Comparison of ENCODE assay signal across 8 cellular contexts in genomic region chr10:133394064-133394663, GRCh38. TPM values are rescaled to one million over a fixed set of nuclear protein-coding genes. Genes with fewer than 3 reads are reported as not detected.
DNase-seq lines count a peak whose midpoint lies in the region; ATAC-seq and TF ChIP-seq lines count a peak whose summit lies in the region.

TSS of gene MTG1 (plus strand) at chr10:133394157. CDS start at chr10:133394221, 64 bp downstream.

- peaks cover 14% of the 10 kb centered on the region for H4K20me1 ChIP-seq in Loucy (ENCODE audit: insufficient read depth, low read length, poor library complexity, severe bottlenecking)

- peaks cover 10% of the 10 kb centered on the region; the same call in 1 of the 2 replicates for H3F3A ChIP-seq in Loucy (ENCODE audit: low read depth)

- peak; percentile 100 for DNase-seq in GM03348 (ENCODE audit: low spot score)
- DNase-seq in H7: peak; percentile 97
- peak; percentile 94 to 95 for DNase-seq in SJSA1 (ENCODE audit: low read depth in 1 of 2, low spot score in 2 of 2)
- DNase-seq in globus pallidus (ENCODE audit: low spot score): peak; percentile 94
- peak; percentile 91 for DNase-seq in occipital lobe (lab: John Stamatoyannopoulos, UW)
- peak; percentile 62 for DNase-seq in thoracic aorta (ENCODE audit: low spot score)

- no peaks in the 10 kb centered on the region for H3K27me3 ChIP-seq in H7 (ENCODE audit: control insufficient read depth, insufficient read depth, low read length)
- no peaks in the 10 kb centered on the region for H3K27me3 ChIP-seq in Loucy (ENCODE audit: insufficient read depth, low read length, poor library complexity, severe bottlenecking)
- H3K27me3 ChIP-seq in SJSA1 (replicated peaks): no peaks in the 10 kb centered on the region
- no peaks in the 10 kb centered on the region for H3K27me3 ChIP-seq in thoracic aorta (replicated peaks; ENCODE audit: insufficient read depth)

- H2AFZ ChIP-seq in Loucy (ENCODE audit: low read length): peak within 1 kb of the TSS; percentile 87

- no peaks in the 10 kb centered on the region for H3K9me2 ChIP-seq in Loucy (replicated peaks; ENCODE audit: low read depth, low read length)

- H3K27me3 Mint-ChIP-seq in activated naive CD4-positive, alpha-beta T cell treated with anti-CD3 and anti-CD28 coated beads, Interleukin-2, amount 50 U/mL, for 24 hours: no peaks in the 10 kb centered on the region

- H3K4me3 Mint-ChIP-seq in activated naive CD4-positive, alpha-beta T cell treated with anti-CD3 and anti-CD28 coated beads, Interleukin-2, amount 50 U/mL, for 24 hours: peak within 1 kb of the TSS; percentile 98

- peak within 1 kb of the TSS; percentile 98 for H3K27ac Mint-ChIP-seq in activated naive CD4-positive, alpha-beta T cell treated with anti-CD3 and anti-CD28 coated beads, Interleukin-2, amount 50 U/mL, for 24 hours

- TF ChIP-seq CTCF in Loucy (conservative IDR thresholded peaks at IDR 0.05; ENCODE audit: low read length) (no peak), thoracic aorta (IDR thresholded peaks at IDR 0.05) (peak; percentile 37)

- peaks cover 1% of the 10 kb centered on the region for H3K36me3 Mint-ChIP-seq in activated naive CD4-positive, alpha-beta T cell treated with anti-CD3 and anti-CD28 coated beads, Interleukin-2, amount 50 U/mL, for 24 hours

- H3K79me2 ChIP-seq in Loucy (ENCODE audit: insufficient read depth, low read length): peaks cover 44% of the 10 kb centered on the region

- H3K4me1 ChIP-seq in Loucy (ENCODE audit: insufficient read depth, low read length, poor library complexity, severe bottlenecking): peaks cover 56% of the 10 kb centered on the region
- peaks cover 8% of the 10 kb centered on the region for H3K4me1 ChIP-seq in SJSA1 (replicated peaks)
- peaks cover 10 to 15% of the 10 kb centered on the region in 2 donors for H3K4me1 ChIP-seq in thoracic aorta (ENCODE audit: control insufficient read depth in 1 of 2, low read depth in 2 of 2)

- H3K9me3 ChIP-seq in Loucy (ENCODE audit: insufficient read depth, low read depth, low read length) (no peaks in the 10 kb centered on the region), SJSA1 (replicated peaks) (no peaks in the 10 kb centered on the region), thoracic aorta (no peaks in the 10 kb centered on the region)

- H3K36me3 ChIP-seq in H7 (replicated peaks; ENCODE audit: control insufficient read depth, insufficient read depth, low read length) (peaks cover 13% of the 10 kb centered on the region), Loucy (ENCODE audit: insufficient read depth, low read length) (peaks cover 9% of the 10 kb centered on the region), SJSA1 (peaks cover 30% of the 10 kb centered on the region), thoracic aorta (peaks cover 11% of the 10 kb centered on the region)

- H3K4me3 ChIP-seq in H7 (ENCODE audit: insufficient read depth, low read depth, low read length): peak within 1 kb of the TSS; percentile 98
- peak within 1 kb of the TSS; percentile 100 for H3K4me3 ChIP-seq in Loucy (ENCODE audit: low read length, poor library complexity, severe bottlenecking)
- H3K4me3 ChIP-seq in SJSA1: peak within 1 kb of the TSS; percentile 77
- H3K4me3 ChIP-seq in thoracic aorta: peak within 1 kb of the TSS; percentile 98

- H3K9me3 Mint-ChIP-seq in activated naive CD4-positive, alpha-beta T cell treated with anti-CD3 and anti-CD28 coated beads, Interleukin-2, amount 50 U/mL, for 24 hours: no peaks in the 10 kb centered on the region

- H3K4me2 ChIP-seq in Loucy (ENCODE audit: low read depth, low read length, poor library complexity, severe bottlenecking): peak within 1 kb of the TSS; percentile 99

- H3K9ac ChIP-seq in Loucy (ENCODE audit: low read depth, low read length, poor library complexity, severe bottlenecking): peak within 1 kb of the TSS; percentile 99

- H3K27ac ChIP-seq in SJSA1: peak within 1 kb of the TSS; percentile 57
- peak within 1 kb of the TSS; percentile 69 to 71 for H3K27ac ChIP-seq in thoracic aorta

- peak; percentile 83 for ATAC-seq in thoracic aorta (ENCODE audit: insufficient number of reproducible peaks, low FRiP score, low read depth)

- peaks cover 58% of the 10 kb centered on the region for H3K4me1 Mint-ChIP-seq in activated naive CD4-positive, alpha-beta T cell treated with anti-CD3 and anti-CD28 coated beads, Interleukin-2, amount 50 U/mL, for 24 hours

RNA-seq across cellular contexts. Expression of gene MTG1, which starts in this region (rescaled TPM):
- 31.5 and 52.6 TPM in 2 replicates for total RNA-seq in H7 (2014; rRNA removed; shearing (Covaris generic))
- total RNA-seq in SJSA1 (2014; rRNA removed; shearing (Covaris generic)): 36.8 and 50.5 TPM in 2 replicates
- total RNA-seq in occipital lobe (14.8 TPM), thoracic aorta (10 to 100 TPM; 18.0 to 18.6 TPM)

Comparison
In these comparisons a context has a peak if more than half of its experiments do, and no peak if none do; other contexts are left out.
1. Peak in every context shown above with its lines: DNase-seq, ATAC-seq, H3K4me3 ChIP-seq and H3K27ac ChIP-seq.